In the genomic region with DNA sequence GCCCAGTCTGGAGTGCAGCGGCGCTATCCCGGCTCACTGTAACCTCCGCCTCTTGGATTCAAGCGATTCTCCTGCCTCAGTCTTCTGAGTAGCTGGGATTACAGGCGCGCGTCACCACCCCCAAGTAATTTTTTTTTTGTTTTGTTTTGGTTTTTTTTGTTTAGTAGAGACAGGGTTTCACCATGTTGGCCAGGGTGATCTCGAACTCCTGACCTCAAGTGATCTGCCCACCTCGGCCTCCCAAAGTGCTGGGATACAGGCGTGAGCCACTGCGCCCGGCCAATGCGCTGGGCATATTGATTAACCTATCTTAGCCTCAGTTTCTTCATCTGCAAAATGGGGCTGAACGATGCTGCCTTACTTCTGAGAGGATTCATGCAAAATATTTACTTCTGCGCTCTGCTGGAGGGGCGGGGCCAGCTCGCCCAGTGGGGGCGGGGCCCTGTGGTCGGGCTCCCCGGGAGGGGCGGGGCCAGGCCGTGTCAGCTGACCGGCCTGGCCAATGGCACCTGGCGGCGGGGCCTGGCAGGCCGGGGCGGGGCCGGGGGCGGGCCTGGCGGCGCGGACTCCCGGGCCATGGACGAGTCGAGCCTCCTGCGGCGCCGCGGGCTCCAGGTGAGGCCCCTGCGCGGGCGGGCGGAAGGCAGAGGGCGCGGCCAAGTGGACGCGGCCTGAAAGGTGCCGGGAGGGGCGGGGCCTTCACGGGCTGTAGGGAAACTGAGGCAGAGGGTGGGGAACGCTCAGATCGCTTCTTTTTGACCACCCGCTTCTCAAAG, we compare ENCODE assay signal across 8 cellular contexts. TPM values are rescaled to one million over a fixed set of nuclear protein-coding genes. Genes with fewer than 3 reads are reported as not detected.
DNase-seq lines count a peak whose midpoint lies in the region; ATAC-seq and TF ChIP-seq lines count a peak whose summit lies in the region.

A gene (plus strand): TSS at position 562 of the 776 bp plus-strand sequence. CDS start 15 bp downstream, at position 577.

- H3K9me3 Mint-ChIP-seq in WTC11, result no peaks in the 10 kb centered on the region

- H4K20me1 ChIP-seq in mammary epithelial cell (ENCODE audit: insufficient read depth, low read length), result no peaks in the 10 kb centered on the region

- no peaks in the 10 kb centered on the region for H3K36me3 Mint-ChIP-seq in WTC11

- dilution Hi-C loops in mammary epithelial cell (cut with HindIII; ENCODE audit: low sequenced_read_pairs), result no loop called here

- DNase-seq in G401 (ENCODE audit: low spot score) (peak; percentile 17), NCI-H2029 (lab: John Stamatoyannopoulos, UW) (peak; percentile 82), WTC11 (ENCODE audit: low spot score) (peak; percentile 93), mammary epithelial cell (peak; percentile 74), inferior parietal cortex (ENCODE audit: extremely low spot score) (peak; percentile 74)
- peak; percentile 86 for DNase-seq in stimulated activated CD4-positive, alpha-beta T cell treated with anti-CD3 and anti-CD28 coated beads, Interleukin-12 subunit alpha, Interleukin-12 subunit beta, amount 100 ng/mL, for 4 hours

- intact Hi-C loops in mammary epithelial cell (cut with micrococcal nuclease), result loop anchor here (5.0 kb wide), 1 partner anchor 35 kb away; no protein-coding TSS in a partner anchor

- no peak within 1 kb of the TSS for H3K9ac ChIP-seq in mammary epithelial cell (ENCODE audit: insufficient read depth, low read length)

- POLR2A ChIA-PET in HEK293 (lab: Yijun Ruan, JAX), result interaction anchor here (0.5 to 1.5 kb wide), 4 partner anchors 12 to 95 kb away, joined by 3 to 5 read pairs (median 4); a partner anchor contains a TSS
- POLR2A ChIA-PET in WTC11 (lab: Charles Lee), result no interaction called here

- H3K4me3 Mint-ChIP-seq in WTC11, result peak within 1 kb of the TSS; percentile 74

- H3K4me1 ChIP-seq in HEK293 (ENCODE audit: control insufficient read depth, insufficient read depth, low read length), result no peaks in the 10 kb centered on the region
- H3K4me1 ChIP-seq in mammary epithelial cell (ENCODE audit: insufficient read depth, low read length), result peaks cover 24% of the 10 kb centered on the region

- BruUV-seq in mammary epithelial cell (replicated peaks; lab: Mats Ljungman, UMichigan), result no TSS peak

- H3K4me2 ChIP-seq in mammary epithelial cell (ENCODE audit: insufficient read depth, low read depth, low read length), result peak within 1 kb of the TSS; percentile 87

- WGBS in mammary epithelial cell (ENCODE audit: low coverage, missing lambda C conversion rate), result 59% methylated on average over 21 of the region's 54 CpGs

- in situ Hi-C loops in G401 (cut with HindIII; ENCODE audit: low sequenced_read_pairs) (no loop called here), mammary epithelial cell (cut with MboI; ENCODE audit: low sequenced_read_pairs in 2 of 2) (no loop called here)

- no peaks in the 10 kb centered on the region for H3K79me2 ChIP-seq in mammary epithelial cell (ENCODE audit: insufficient read depth, low read length)

- H3K27ac ChIP-seq in HEK293 (ENCODE audit: extremely low read depth, low read depth, low read length) (no peak within 1 kb of the TSS), mammary epithelial cell (ENCODE audit: insufficient read depth, low read depth, low read length) (no peak within 1 kb of the TSS)

- H3K27me3 ChIP-seq in mammary epithelial cell (ENCODE audit: insufficient read depth, low read length), result no peaks in the 10 kb centered on the region

- CTCF ChIA-PET in HEK293 (lab: Yijun Ruan, JAX) (interaction anchor here (0.7 to 1.1 kb wide), 3 partner anchors 16 to 38 kb away, joined by 3 to 4 read pairs (median 3); no protein-coding TSS in a partner anchor), WTC11 (lab: Charles Lee) (interaction anchor here (0.9 to 2.5 kb wide), 5 partner anchors 15 to 231 kb away, joined by 3 to 26 read pairs (median 3); a partner anchor contains a TSS), mammary epithelial cell (lab: Charles Lee; ENCODE audit: low non-redundant PET) (no interaction called here)

- TF ChIP-seq CTCF in HEK293 (tag by site-specific recombination; IDR thresholded peaks at IDR 0.05) (no peak), WTC11 (IDR thresholded peaks at IDR 0.05) (no peak), mammary epithelial cell (conservative IDR thresholded peaks at IDR 0.05 in 1 of 2, IDR thresholded peaks at IDR 0.05 in 1 of 2; ENCODE audit: extremely low read depth in 1 of 2, insufficient read depth in 1 of 2, low read depth in 1 of 2, low read length in 2 of 2) (no peak)

- no peaks in the 10 kb centered on the region for H3K9me3 ChIP-seq in HEK293 (ENCODE audit: control insufficient read depth, insufficient read depth, low read depth, low read length)
- no peaks in the 10 kb centered on the region for H3K9me3 ChIP-seq in mammary epithelial cell (replicated peaks; ENCODE audit: insufficient read depth, low read length)

- H3K36me3 ChIP-seq in HEK293 (ENCODE audit: control insufficient read depth in 2 of 2, insufficient read depth in 1 of 2, low read length in 2 of 2), result no peaks in the 10 kb centered on the region
- H3K36me3 ChIP-seq in mammary epithelial cell (ENCODE audit: insufficient read depth, low read length), result no peaks in the 10 kb centered on the region

- H3K27me3 Mint-ChIP-seq in WTC11 (ENCODE audit: low read depth), result peaks cover 19% of the 10 kb centered on the region

- H3K4me3 ChIP-seq in HEK293 (ENCODE audit: low read depth, low read length) (peak within 1 kb of the TSS; percentile 41), mammary epithelial cell (replicated peaks in 1 of 3; ENCODE audit: insufficient read depth in 1 of 3, low read depth in 2 of 3, low read length in 3 of 3) (peak within 1 kb of the TSS; percentile 47 to 59 (median 48))

- H3K4me1 Mint-ChIP-seq in WTC11, result peaks cover 25% of the 10 kb centered on the region

- ATAC-seq in WTC11 (peak; percentile 83), GM19395 (IDR thresholded peaks at IDR 0.05; ENCODE audit: unreplicated experiment) (no peak)

- peak within 1 kb of the TSS; percentile 71 for H2AFZ ChIP-seq in mammary epithelial cell (ENCODE audit: low read depth, low read length)

- no peak within 1 kb of the TSS for H3K27ac Mint-ChIP-seq in WTC11

TF ChIP-seq in HEK293, 187 proteins besides CTCF, POLR2A, EP300 and RAD21 (continues in another document):
- TF ChIP-seq KLF10 (tag by site-specific recombination; IDR thresholded peaks at IDR 0.05) (peak; percentile 71), ZNF24 (tag by site-specific recombination; IDR thresholded peaks at IDR 0.05) (0 out of 2 replicates have a peak, but pooled peaks have one; percentile 24), GLIS2 (tag by site-specific recombination; IDR thresholded peaks at IDR 0.05) (no peak; the same call in 1 of the 2 replicates), ZNF596 (tag by site-specific recombination; IDR thresholded peaks at IDR 0.05) (no peak)

TF ChIP-seq in WTC11, 78 proteins besides CTCF, POLR2A, EP300 and RAD21 (continues in another document):
- TF ChIP-seq, protein P1, sequence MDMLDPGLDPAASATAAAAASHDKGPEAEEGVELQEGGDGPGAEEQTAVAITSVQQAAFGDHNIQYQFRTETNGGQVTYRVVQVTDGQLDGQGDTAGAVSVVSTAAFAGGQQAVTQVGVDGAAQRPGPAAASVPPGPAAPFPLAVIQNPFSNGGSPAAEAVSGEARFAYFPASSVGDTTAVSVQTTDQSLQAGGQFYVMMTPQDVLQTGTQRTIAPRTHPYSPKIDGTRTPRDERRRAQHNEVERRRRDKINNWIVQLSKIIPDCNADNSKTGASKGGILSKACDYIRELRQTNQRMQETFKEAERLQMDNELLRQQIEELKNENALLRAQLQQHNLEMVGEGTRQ (CRISPR knock-in tag; IDR thresholded peaks at IDR 0.05), result peak; percentile 86
- peak; percentile 63; the same call in 1 of the 2 replicates for TF ChIP-seq SP1 (CRISPR knock-in tag; conservative IDR thresholded peaks at IDR 0.05)
- TF ChIP-seq, protein P2, sequence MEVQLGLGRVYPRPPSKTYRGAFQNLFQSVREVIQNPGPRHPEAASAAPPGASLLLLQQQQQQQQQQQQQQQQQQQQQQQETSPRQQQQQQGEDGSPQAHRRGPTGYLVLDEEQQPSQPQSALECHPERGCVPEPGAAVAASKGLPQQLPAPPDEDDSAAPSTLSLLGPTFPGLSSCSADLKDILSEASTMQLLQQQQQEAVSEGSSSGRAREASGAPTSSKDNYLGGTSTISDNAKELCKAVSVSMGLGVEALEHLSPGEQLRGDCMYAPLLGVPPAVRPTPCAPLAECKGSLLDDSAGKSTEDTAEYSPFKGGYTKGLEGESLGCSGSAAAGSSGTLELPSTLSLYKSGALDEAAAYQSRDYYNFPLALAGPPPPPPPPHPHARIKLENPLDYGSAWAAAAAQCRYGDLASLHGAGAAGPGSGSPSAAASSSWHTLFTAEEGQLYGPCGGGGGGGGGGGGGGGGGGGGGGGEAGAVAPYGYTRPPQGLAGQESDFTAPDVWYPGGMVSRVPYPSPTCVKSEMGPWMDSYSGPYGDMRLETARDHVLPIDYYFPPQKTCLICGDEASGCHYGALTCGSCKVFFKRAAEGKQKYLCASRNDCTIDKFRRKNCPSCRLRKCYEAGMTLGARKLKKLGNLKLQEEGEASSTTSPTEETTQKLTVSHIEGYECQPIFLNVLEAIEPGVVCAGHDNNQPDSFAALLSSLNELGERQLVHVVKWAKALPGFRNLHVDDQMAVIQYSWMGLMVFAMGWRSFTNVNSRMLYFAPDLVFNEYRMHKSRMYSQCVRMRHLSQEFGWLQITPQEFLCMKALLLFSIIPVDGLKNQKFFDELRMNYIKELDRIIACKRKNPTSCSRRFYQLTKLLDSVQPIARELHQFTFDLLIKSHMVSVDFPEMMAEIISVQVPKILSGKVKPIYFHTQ (CRISPR knock-in tag; IDR thresholded peaks at IDR 0.05), result no peak
- TF ChIP-seq ETV6 (CRISPR knock-in tag; IDR thresholded peaks at IDR 0.05), result no peak
- peak; percentile 86; the same call in 1 of the 2 replicates for TF ChIP-seq GTF2I (CRISPR knock-in tag; conservative IDR thresholded peaks at IDR 0.05)
- TF ChIP-seq, protein P3, sequence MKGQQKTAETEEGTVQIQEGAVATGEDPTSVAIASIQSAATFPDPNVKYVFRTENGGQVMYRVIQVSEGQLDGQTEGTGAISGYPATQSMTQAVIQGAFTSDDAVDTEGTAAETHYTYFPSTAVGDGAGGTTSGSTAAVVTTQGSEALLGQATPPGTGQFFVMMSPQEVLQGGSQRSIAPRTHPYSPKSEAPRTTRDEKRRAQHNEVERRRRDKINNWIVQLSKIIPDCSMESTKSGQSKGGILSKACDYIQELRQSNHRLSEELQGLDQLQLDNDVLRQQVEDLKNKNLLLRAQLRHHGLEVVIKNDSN (CRISPR knock-in tag; IDR thresholded peaks at IDR 0.05), result peak; percentile 40; the same call in 1 of the 2 replicates

RNA-seq across cellular contexts. Expression of the gene that starts here (rescaled TPM):
- total RNA-seq in G401 (2014; rRNA removed; shearing (Covaris generic)), result 1.2 and 2.6 TPM in 2 replicates
- 10.8 to 11.5 TPM (median 11.2 TPM) in 3 replicates for total RNA-seq in WTC11 (2021)
- 1 to 10 TPM; 3.8 to 7.0 TPM for total RNA-seq in mammary epithelial cell
- polyA plus RNA-seq in mammary epithelial cell, result 2.3 TPM
- 8.9 TPM for polyA minus RNA-seq in mammary epithelial cell

Comparison
In these comparisons a context has a peak if more than half of its experiments do, and no peak if none do; other contexts are left out.
1. DNase-seq: peak in every context shown above with its lines; median percentile 93 in WTC11; 86 in stimulated activated CD4-positive, alpha-beta T cell treated with anti-CD3 and anti-CD28 coated beads, Interleukin-12 subunit alpha, Interleukin-12 subunit beta, amount 100 ng/mL, for 4 hours; 82 in NCI-H2029; 74 in mammary epithelial cell; 74 in inferior parietal cortex; 17 in G401.